ENCODE assay signal across 9 cellular contexts in genomic region chr19:6772028-6772865, GRCh38. TPM values are rescaled to one million over a fixed set of nuclear protein-coding genes. Genes with fewer than 3 reads are reported as not detected.
DNase-seq lines count a peak whose midpoint lies in the region; ATAC-seq and TF ChIP-seq lines count a peak whose summit lies in the region.
"Had no signal": no experiment of that assay in that cellular context is flagged by ENCODE, and none has a peak within 500 bp of the region (broad histone marks: within the 10 kb centered on the region; RNA-seq: fewer than 3 reads in every experiment).

VAV1 (plus strand) TSS chr19:6772708; CDS start chr19:6772808, 100 bp downstream.

- peaks cover 11% of the 10 kb centered on the region for H3K9me3 Mint-ChIP-seq in activated CD4-positive, alpha-beta T cell treated with anti-CD3 and anti-CD28 coated beads, Interleukin-2, amount 10 ng/mL, durations not matched to agents 7 days and 5 days
- peaks cover 0 to 6% of the 10 kb centered on the region in 2 donors for H3K9me3 Mint-ChIP-seq in effector memory CD8-positive, alpha-beta T cell
- H3K9me3 Mint-ChIP-seq in type B pancreatic cell, result no peaks in the 10 kb centered on the region

- no peaks in the 10 kb centered on the region for H3K4me1 ChIP-seq in urinary bladder (ENCODE audit: insufficient read depth)

- CTCF ChIA-PET in activated CD4-positive, alpha-beta T cell treated with anti-CD3 and anti-CD28 coated beads, Interleukin-2, amount 10 ng/mL, durations not matched to agents 7 days and 5 days (lab: Charles Lee), result interaction anchor here (0.6 to 4.3 kb wide), 21 partner anchors 9 to 472 kb away, joined by 3 to 26 read pairs (median 3); partner anchors contain the start of genes DENND1C, GPR108 and TRIP10

- H3K4me3 Mint-ChIP-seq in activated CD4-positive, alpha-beta T cell treated with anti-CD3 and anti-CD28 coated beads, Interleukin-2, amount 10 ng/mL, durations not matched to agents 7 days and 5 days, result peak within 1 kb of the TSS; percentile 98
- peak within 1 kb of the TSS; percentile 94 to 95 for H3K4me3 Mint-ChIP-seq in effector memory CD8-positive, alpha-beta T cell
- H3K4me3 Mint-ChIP-seq in type B pancreatic cell, result no peak within 1 kb of the TSS

- DNase-seq in GM13976 (ENCODE audit: low spot score) (peak; percentile 95), putamen (ENCODE audit: low spot score) (peak; percentile 28), ecto neural progenitor cell (ENCODE audit: low spot score) (no peak), type B pancreatic cell (ENCODE audit: extremely low spot score, unreplicated experiment) (no peak)
- peak; percentile 87 for DNase-seq in Jurkat, Clone E6-1 (ENCODE audit: low read depth, low spot score)
- DNase-seq in activated CD4-positive, alpha-beta T cell treated with anti-CD3 and anti-CD28 coated beads, Interleukin-2, amount 10 ng/mL, durations not matched to agents 7 days and 5 days, result peak; percentile 89
- DNase-seq in effector memory CD8-positive, alpha-beta T cell, result peak; percentile 64 to 73 (median 70)

- ATAC-seq in effector memory CD8-positive, alpha-beta T cell (replicated peaks), result peak; percentile 53

- H3K36me3 ChIP-seq in urinary bladder (ENCODE audit: insufficient read depth), result no peaks in the 10 kb centered on the region

- H3K27ac Mint-ChIP-seq in activated CD4-positive, alpha-beta T cell treated with anti-CD3 and anti-CD28 coated beads, Interleukin-2, amount 10 ng/mL, durations not matched to agents 7 days and 5 days, result peak within 1 kb of the TSS; percentile 92
- H3K27ac Mint-ChIP-seq in effector memory CD8-positive, alpha-beta T cell, result peak within 1 kb of the TSS; percentile 95 to 97
- H3K27ac Mint-ChIP-seq in type B pancreatic cell, result no peak within 1 kb of the TSS

- peak; percentile 53 for TF ChIP-seq CTCF in GM13976 (IDR thresholded peaks at IDR 0.05; ENCODE audit: borderline replicate concordance, control extremely low read depth, extremely low read depth, insufficient read depth, missing control alignments)
- TF ChIP-seq CTCF in type B pancreatic cell (conservative IDR thresholded peaks at IDR 0.05), result no peak

- POLR2A ChIA-PET in activated CD4-positive, alpha-beta T cell treated with anti-CD3 and anti-CD28 coated beads, Interleukin-2, amount 10 ng/mL, durations not matched to agents 7 days and 5 days (lab: Charles Lee), result interaction anchor here (1.1 to 1.6 kb wide), 3 partner anchors 8 to 35 kb away, joined by 3 to 4 read pairs (median 3); no protein-coding TSS in a partner anchor

- in situ Hi-C loops in GM13976 (cut with MboI; ENCODE audit: low sequenced_read_pairs, unreplicated experiment), result no loop called here

- H3K27me3 Mint-ChIP-seq in activated CD4-positive, alpha-beta T cell treated with anti-CD3 and anti-CD28 coated beads, Interleukin-2, amount 10 ng/mL, durations not matched to agents 7 days and 5 days, result no peaks in the 10 kb centered on the region
- H3K27me3 Mint-ChIP-seq in effector memory CD8-positive, alpha-beta T cell, result no peaks in the 10 kb centered on the region
- H3K27me3 Mint-ChIP-seq in type B pancreatic cell, result peaks cover 15% of the 10 kb centered on the region

- peak within 1 kb of the TSS; percentile 98 for H3K4me3 ChIP-seq in Jurkat, Clone E6-1 (ENCODE audit: low read length)
- peak within 1 kb of the TSS; percentile 39 for H3K4me3 ChIP-seq in urinary bladder (ENCODE audit: low read depth, low read length)

- WGBS in urinary bladder, result 50% methylated on average over 25 of the region's 25 CpGs

- peaks cover 64% of the 10 kb centered on the region for H3K4me1 Mint-ChIP-seq in activated CD4-positive, alpha-beta T cell treated with anti-CD3 and anti-CD28 coated beads, Interleukin-2, amount 10 ng/mL, durations not matched to agents 7 days and 5 days
- H3K4me1 Mint-ChIP-seq in effector memory CD8-positive, alpha-beta T cell (ENCODE audit: low read depth in 2 of 2), result peaks cover 50 to 59% of the 10 kb centered on the region in 2 donors
- no peaks in the 10 kb centered on the region for H3K4me1 Mint-ChIP-seq in type B pancreatic cell (ENCODE audit: unreplicated experiment)

- peaks cover 29% of the 10 kb centered on the region for H3K36me3 Mint-ChIP-seq in activated CD4-positive, alpha-beta T cell treated with anti-CD3 and anti-CD28 coated beads, Interleukin-2, amount 10 ng/mL, durations not matched to agents 7 days and 5 days (ENCODE audit: low read depth)
- H3K36me3 Mint-ChIP-seq in effector memory CD8-positive, alpha-beta T cell (ENCODE audit: insufficient read depth), result peaks cover 43% of the 10 kb centered on the region
- no peaks in the 10 kb centered on the region for H3K36me3 Mint-ChIP-seq in type B pancreatic cell

- H3K27ac ChIP-seq in urinary bladder (ENCODE audit: low read depth), result peak within 1 kb of the TSS; percentile 35

RNA-seq across cellular contexts. Expression of gene VAV1, which starts in this region (rescaled TPM):
- 91.5 TPM for polyA plus RNA-seq in Jurkat, Clone E6-1 (2012; ENCODE audit: insufficient read depth, insufficient read length)
- 100 to 1,000 TPM; 123 to 132 TPM for total RNA-seq in activated CD4-positive, alpha-beta T cell treated with anti-CD3 and anti-CD28 coated beads, Interleukin-2, amount 10 ng/mL, durations not matched to agents 7 days and 5 days
- total RNA-seq in urinary bladder (4.4 TPM), type B pancreatic cell (ENCODE audit: low replicate concordance) (not detected in 2 replicates)
- 3.0 TPM for polyA plus RNA-seq in urinary bladder
- total RNA-seq: myocyte had no signal

Comparison
In these comparisons a context has a peak if more than half of its experiments do, and no peak if none do; other contexts are left out.
1. RNA of gene VAV1 (total RNA-seq): 123 to 132 TPM in activated CD4-positive, alpha-beta T cell treated with anti-CD3 and anti-CD28 coated beads, Interleukin-2, amount 10 ng/mL, durations not matched to agents 7 days and 5 days; 4.4 TPM in urinary bladder (single experiment) and not detected in type B pancreatic cell; every median in the first group is over 10 times any median in the second.
2. DNase-seq: peak in GM13976 (single experiment), Jurkat, Clone E6-1 (single experiment), activated CD4-positive, alpha-beta T cell treated with anti-CD3 and anti-CD28 coated beads, Interleukin-2, amount 10 ng/mL, durations not matched to agents 7 days and 5 days (single experiment), effector memory CD8-positive, alpha-beta T cell (3 of 3) and putamen (single experiment); none in ecto neural progenitor cell (single experiment) and type B pancreatic cell (single experiment).